Comparison of ENCODE assay signal across 21 cellular contexts in genomic region chr7:47587976-47588375, GRCh38.
"Had no signal": no experiment of that assay in that cellular context is flagged by ENCODE, and none has a peak within 500 bp of the region (broad histone marks: within the 10 kb centered on the region; RNA-seq: fewer than 3 reads in every experiment).

No MANE protein-coding gene starts in this region.

- H3K9me3 ChIP-seq: right lobe of liver, testis, uterus had no signal

- H3K4me3 ChIP-seq: right lobe of liver, testis, uterus had no signal

- H3K27ac ChIP-seq: brain microvascular endothelial cell, epithelial cell of prostate, right lobe of liver, testis, uterus, WERI-Rb-1 had no signal

- H3K27me3 ChIP-seq: brain microvascular endothelial cell, right lobe of liver, testis, uterus had no signal

- H3K4me1 ChIP-seq: right lobe of liver had no signal

- ATAC-seq: activated CD4-positive, CD25-positive, alpha-beta regulatory T cell treated with anti-CD3 and anti-CD28 coated beads, Interleukin-2, amount 50 U/mL, for 24 hours; stimulated activated naive CD8-positive, alpha-beta T cell treated with anti-CD3 and anti-CD28 coated beads, Interleukin-15, Interleukin-2, amounts not matched to agents 100 U/mL and 50 U/mL, for 24 hours had no signal

- DNase-seq: activated CD4-positive, alpha-beta T cell treated with anti-CD3 and anti-CD28 coated beads for 48 hours; activated CD4-positive, alpha-beta T cell treated with anti-CD3 and anti-CD28 coated beads, Interleukin-2, amount 50 U/mL, for 48 hours; activated CD8-positive, alpha-beta memory T cell treated with anti-CD3 and anti-CD28 coated beads for 24 hours; activated effector memory CD4-positive, alpha-beta T cell treated with anti-CD3 and anti-CD28 coated beads, Interleukin-2, amount 50 U/mL, for 16 hours; activated naive CD4-positive, alpha-beta T cell treated with anti-CD3 and anti-CD28 coated beads, Interleukin-2, amount 10 ng/mL, durations not matched to agents 7 days and 5 days; amniotic stem cell; brain microvascular endothelial cell; dermis blood vessel endothelial cell; effector CD4-positive, alpha-beta T cell; glutamatergic neuron; kidney; right lobe of liver; stimulated activated CD4-positive, alpha-beta T cell treated with anti-CD3 and anti-CD28 coated beads, Interleukin-12 subunit alpha, Interleukin-12 subunit beta, amount 100 ng/mL, for 4 hours; stimulated activated CD4-positive, alpha-beta T cell treated with anti-CD3 and anti-CD28 coated beads, Interleukin-4, amount 100 ng/mL, for 1 hour; stimulated activated naive CD8-positive, alpha-beta T cell treated with anti-CD3 and anti-CD28 coated beads, Interleukin-15, Interleukin-2, amounts not matched to agents 100 U/mL and 50 U/mL, for 24 hours; T-helper 9 cell; testis; uterus; WERI-Rb-1 had no signal

- H3K36me3 ChIP-seq: brain microvascular endothelial cell, right lobe of liver, uterus, WERI-Rb-1 had no signal
